Comparison of ENCODE assay signal across 2 cellular contexts in the genomic region with DNA sequence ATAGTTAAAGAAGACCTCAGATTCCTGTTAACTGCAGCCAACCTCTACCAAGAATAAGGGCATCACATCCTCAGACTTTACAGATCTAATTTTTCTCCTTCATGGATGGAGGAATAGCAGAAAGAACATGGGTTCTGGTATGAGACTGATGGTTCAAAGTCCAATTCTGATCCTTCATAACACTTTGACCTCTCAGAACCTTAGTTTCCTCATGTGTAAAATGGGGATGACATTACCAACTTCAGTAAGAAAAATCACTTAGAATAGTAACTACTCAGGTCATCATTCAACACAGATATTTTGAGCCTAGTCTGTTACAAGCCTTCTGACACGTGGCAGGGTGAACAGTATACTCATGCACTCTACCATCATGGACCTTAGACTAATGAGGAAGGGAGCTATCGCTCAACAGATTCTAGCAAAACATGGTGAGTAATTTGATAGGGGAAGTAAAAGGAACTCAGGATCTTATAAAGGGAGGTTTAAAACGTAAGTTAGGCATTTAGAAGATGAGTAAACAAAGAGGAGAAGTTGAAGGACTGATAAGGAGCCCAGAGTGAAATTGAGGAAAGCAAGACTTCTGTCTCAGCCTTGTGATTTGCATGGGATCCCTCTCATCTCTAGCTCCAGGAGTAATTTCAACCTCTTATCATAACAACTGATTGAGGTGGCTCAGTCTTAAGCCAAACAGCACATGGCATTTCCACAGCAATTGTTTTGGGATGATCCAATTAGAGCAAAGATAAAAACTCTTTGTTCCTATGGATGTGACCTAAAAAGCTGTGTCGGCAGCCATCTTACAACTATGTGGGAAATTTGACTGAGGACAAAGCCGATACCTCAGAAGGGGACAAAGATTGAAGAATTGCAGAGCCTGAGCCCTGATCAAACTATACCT.
TF ChIP-seq lines count a peak whose summit lies in the region.

No MANE protein-coding gene starts in this region.

TF ChIP-seq in HEK293, 187 proteins besides CTCF, POLR2A, EP300 and RAD21:
- TF ChIP-seq, protein P1, sequence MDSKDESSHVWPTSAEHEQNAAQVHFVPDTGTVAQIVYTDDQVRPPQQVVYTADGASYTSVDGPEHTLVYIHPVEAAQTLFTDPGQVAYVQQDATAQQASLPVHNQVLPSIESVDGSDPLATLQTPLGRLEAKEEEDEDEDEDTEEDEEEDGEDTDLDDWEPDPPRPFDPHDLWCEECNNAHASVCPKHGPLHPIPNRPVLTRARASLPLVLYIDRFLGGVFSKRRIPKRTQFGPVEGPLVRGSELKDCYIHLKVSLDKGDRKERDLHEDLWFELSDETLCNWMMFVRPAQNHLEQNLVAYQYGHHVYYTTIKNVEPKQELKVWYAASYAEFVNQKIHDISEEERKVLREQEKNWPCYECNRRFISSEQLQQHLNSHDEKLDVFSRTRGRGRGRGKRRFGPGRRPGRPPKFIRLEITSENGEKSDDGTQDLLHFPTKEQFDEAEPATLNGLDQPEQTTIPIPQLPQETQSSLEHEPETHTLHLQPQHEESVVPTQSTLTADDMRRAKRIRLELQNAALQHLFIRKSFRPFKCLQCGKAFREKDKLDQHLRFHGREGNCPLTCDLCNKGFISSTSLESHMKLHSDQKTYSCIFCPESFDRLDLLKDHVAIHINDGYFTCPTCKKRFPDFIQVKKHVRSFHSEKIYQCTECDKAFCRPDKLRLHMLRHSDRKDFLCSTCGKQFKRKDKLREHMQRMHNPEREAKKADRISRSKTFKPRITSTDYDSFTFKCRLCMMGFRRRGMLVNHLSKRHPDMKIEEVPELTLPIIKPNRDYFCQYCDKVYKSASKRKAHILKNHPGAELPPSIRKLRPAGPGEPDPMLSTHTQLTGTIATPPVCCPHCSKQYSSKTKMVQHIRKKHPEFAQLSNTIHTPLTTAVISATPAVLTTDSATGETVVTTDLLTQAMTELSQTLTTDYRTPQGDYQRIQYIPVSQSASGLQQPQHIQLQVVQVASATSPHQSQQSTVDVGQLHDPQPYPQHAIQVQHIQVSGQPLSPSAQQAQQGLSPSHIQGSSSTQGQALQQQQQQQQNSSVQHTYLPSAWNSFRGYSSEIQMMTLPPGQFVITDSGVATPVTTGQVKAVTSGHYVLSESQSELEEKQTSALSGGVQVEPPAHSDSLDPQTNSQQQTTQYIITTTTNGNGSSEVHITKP (tag by site-specific recombination; IDR thresholded peaks at IDR 0.05), result peak; percentile 35
- TF ChIP-seq SP2 (tag by site-specific recombination; IDR thresholded peaks at IDR 0.05), result no peak
- peak; percentile 52 for TF ChIP-seq SETDB1 (IDR thresholded peaks at IDR 0.05; ENCODE audit: insufficient read length, low read length)
- TF ChIP-seq ZNF792 (tag by site-specific recombination; IDR thresholded peaks at IDR 0.05), result no peak
- TF ChIP-seq ZNF157 (tag by site-specific recombination; IDR thresholded peaks at IDR 0.05), result peak; percentile 95
- no peak for TF ChIP-seq ZNF184 (tag by site-specific recombination; IDR thresholded peaks at IDR 0.05)
- TF ChIP-seq, protein P2, sequence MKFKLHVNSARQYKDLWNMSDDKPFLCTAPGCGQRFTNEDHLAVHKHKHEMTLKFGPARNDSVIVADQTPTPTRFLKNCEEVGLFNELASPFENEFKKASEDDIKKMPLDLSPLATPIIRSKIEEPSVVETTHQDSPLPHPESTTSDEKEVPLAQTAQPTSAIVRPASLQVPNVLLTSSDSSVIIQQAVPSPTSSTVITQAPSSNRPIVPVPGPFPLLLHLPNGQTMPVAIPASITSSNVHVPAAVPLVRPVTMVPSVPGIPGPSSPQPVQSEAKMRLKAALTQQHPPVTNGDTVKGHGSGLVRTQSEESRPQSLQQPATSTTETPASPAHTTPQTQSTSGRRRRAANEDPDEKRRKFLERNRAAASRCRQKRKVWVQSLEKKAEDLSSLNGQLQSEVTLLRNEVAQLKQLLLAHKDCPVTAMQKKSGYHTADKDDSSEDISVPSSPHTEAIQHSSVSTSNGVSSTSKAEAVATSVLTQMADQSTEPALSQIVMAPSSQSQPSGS (tag by site-specific recombination; IDR thresholded peaks at IDR 0.05; ENCODE audit: low read depth), result no peak
- TF ChIP-seq OVOL3 (tag by site-specific recombination; IDR thresholded peaks at IDR 0.05), result no peak
- TF ChIP-seq GLI2 (tag by site-specific recombination; IDR thresholded peaks at IDR 0.05; ENCODE audit: borderline replicate concordance, low read depth), result no peak
- TF ChIP-seq TRIM28 (IDR thresholded peaks at IDR 0.05; ENCODE audit: borderline replicate concordance, low read length), result peak; percentile 83
- no peak for TF ChIP-seq ZNF140 (tag by site-specific recombination; IDR thresholded peaks at IDR 0.05)
- TF ChIP-seq, protein P3, sequence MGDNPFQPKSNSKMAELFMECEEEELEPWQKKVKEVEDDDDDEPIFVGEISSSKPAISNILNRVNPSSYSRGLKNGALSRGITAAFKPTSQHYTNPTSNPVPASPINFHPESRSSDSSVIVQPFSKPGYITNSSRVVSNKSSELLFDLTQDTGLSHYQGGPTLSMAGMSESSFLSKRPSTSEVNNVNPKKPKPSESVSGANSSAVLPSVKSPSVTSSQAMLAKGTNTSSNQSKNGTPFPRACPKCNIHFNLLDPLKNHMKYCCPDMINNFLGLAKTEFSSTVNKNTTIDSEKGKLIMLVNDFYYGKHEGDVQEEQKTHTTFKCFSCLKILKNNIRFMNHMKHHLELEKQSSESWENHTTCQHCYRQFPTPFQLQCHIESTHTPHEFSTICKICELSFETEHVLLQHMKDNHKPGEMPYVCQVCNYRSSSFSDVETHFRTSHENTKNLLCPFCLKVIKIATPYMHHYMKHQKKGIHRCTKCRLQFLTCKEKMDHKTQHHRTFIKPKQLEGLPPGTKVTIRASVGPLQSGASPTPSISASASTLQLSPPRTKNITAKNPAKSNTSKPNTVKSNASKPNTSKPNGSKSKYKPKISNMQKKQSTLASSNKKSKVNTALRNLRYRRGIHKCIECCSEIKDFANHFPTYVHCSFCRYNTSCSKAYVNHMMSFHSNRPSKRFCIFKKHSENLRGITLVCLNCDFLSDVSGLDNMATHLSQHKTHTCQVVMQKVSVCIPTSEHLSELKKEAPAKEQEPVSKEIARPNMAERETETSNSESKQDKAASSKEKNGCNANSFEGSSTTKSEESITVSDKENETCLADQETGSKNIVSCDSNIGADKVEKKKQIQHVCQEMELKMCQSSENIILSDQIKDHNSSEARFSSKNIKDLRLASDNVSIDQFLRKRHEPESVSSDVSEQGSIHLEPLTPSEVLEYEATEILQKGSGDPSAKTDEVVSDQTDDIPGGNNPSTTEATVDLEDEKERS (tag by site-specific recombination; IDR thresholded peaks at IDR 0.05), result no peak

TF ChIP-seq in K562, 482 proteins besides CTCF, POLR2A, EP300 and RAD21:
- no peak for TF ChIP-seq LEF1 (IDR thresholded peaks at IDR 0.05)
- TF ChIP-seq SOX6 (IDR thresholded peaks at IDR 0.05), result peak; percentile 43; the same call in 1 of the 2 replicates
- TF ChIP-seq GABPB1 (CRISPR knock-in tag; IDR thresholded peaks at IDR 0.05), result no peak
